Comparison of ENCODE assay signal across 16 cellular contexts in genomic region chr16:88119881-88120280, GRCh38.
"Had no signal": no experiment of that assay in that cellular context is flagged by ENCODE, and none has a peak within 500 bp of the region (broad histone marks: within the 10 kb centered on the region; RNA-seq: fewer than 3 reads in every experiment).

No MANE protein-coding gene starts in this region.

- H3K27ac ChIP-seq: neutrophil had no signal

- DNase-seq: activated CD4-positive, alpha-beta T cell treated with anti-CD3 and anti-CD28 coated beads for 1 hour; activated CD4-positive, alpha-beta T cell treated with anti-CD3 and anti-CD28 coated beads, Interleukin-2, amount 50 U/mL, for 48 hours; activated naive CD4-positive, alpha-beta T cell treated with Interleukin-2 at 50 U/mL for 16 hours; anterior cingulate cortex; endodermal cell; erythroblast; islet precursor cell; small intestine; stimulated activated CD4-positive, alpha-beta T cell treated with anti-CD3 and anti-CD28 coated beads, Interleukin-4, amount 100 ng/mL, for 4 hours; stimulated activated CD8-positive, alpha-beta memory T cell treated with anti-CD3 and anti-CD28 coated beads, Interleukin-4, amount 100 ng/mL, for 48 hours; stimulated activated naive CD8-positive, alpha-beta T cell treated with anti-CD3 and anti-CD28 coated beads, Interleukin-15, Interleukin-2, amounts not matched to agents 100 U/mL and 50 U/mL, for 24 hours; transverse colon had no signal

- H3K36me3 ChIP-seq: neutrophil, transverse colon had no signal

- H3K4me1 ChIP-seq: transverse colon had no signal

- H3K9me3 ChIP-seq: neutrophil, transverse colon had no signal

- ATAC-seq: activated T-helper 17 cell treated with anti-CD3 and anti-CD28 coated beads, Interleukin-2, amount 50 U/mL, for 72 hours; left lobe of liver; naive thymus-derived CD8-positive, alpha-beta T cell; stimulated activated naive CD8-positive, alpha-beta T cell treated with anti-CD3 and anti-CD28 coated beads, Interleukin-15, Interleukin-2, amounts not matched to agents 100 U/mL and 50 U/mL, for 24 hours had no signal

- H3K4me3 ChIP-seq: transverse colon had no signal
